ENCODE assay signal across 8 cellular contexts in genomic region chr10:128035557-128035973, GRCh38.
DNase-seq lines count a peak whose midpoint lies in the region; ATAC-seq, FAIRE-seq and TF ChIP-seq lines count a peak whose summit lies in the region.

No MANE protein-coding gene starts in this region.

- no peak for FAIRE-seq in D721Med (lab: Jason Lieb, UNC)

- no peaks in the 10 kb centered on the region for H3K27me3 ChIP-seq in right cardiac atrium (ENCODE audit: control insufficient read depth, insufficient read depth)

- H3K4me1 ChIP-seq in right cardiac atrium (ENCODE audit: control insufficient read depth, insufficient read depth, low read length), result peaks cover 5% of the 10 kb centered on the region

- ATAC-seq in right cardiac atrium (peak; percentile 61 to 74), GM21825 (IDR thresholded peaks at IDR 0.05; ENCODE audit: unreplicated experiment) (no peak), GM18505 (IDR thresholded peaks at IDR 0.05; ENCODE audit: unreplicated experiment) (no peak)

- DNase-seq in D721Med (ENCODE audit: insufficient read length, low spot score) (no peak), HFF-Myc (ENCODE audit: extremely low read depth, low read depth) (no peak), RPMI7951 (ENCODE audit: low read depth) (peak; percentile 16), right cardiac atrium (peak; percentile 55 to 77 (median 70))
- DNase-seq in activated naive CD4-positive, alpha-beta T cell treated with anti-CD3 and anti-CD28 coated beads, Interleukin-2, amount 50 U/mL, for 16 hours, result peak; percentile 61
- DNase-seq in stimulated activated CD4-positive, alpha-beta T cell treated with anti-CD3 and anti-CD28 coated beads, Interleukin-1b, Interleukin-23, amount 100 ng/mL, for 1 hour (ENCODE audit: low read depth in 2 of 2), result peak; percentile 20 to 48

- WGBS in right cardiac atrium, result 57% methylated on average over 5 of the region's 5 CpGs

- H3K4me3 ChIP-seq in HFF-Myc (replicated peaks; ENCODE audit: low read depth, low read length) (no peak overlapping the region), right cardiac atrium (ENCODE audit: low read length) (no peak overlapping the region)

- intact Hi-C loops in right cardiac atrium (cut with DNase I), result loop anchor here in 1 of 4 donors (5.0 kb wide), 1 partner anchor 37 kb away; no protein-coding TSS in a partner anchor

- H3K9me3 ChIP-seq in right cardiac atrium (ENCODE audit: control insufficient read depth, low read length), result no peaks in the 10 kb centered on the region

- H3K27ac ChIP-seq in right cardiac atrium (ENCODE audit: low read length), result no peak overlapping the region

- TF ChIP-seq CTCF in D721Med (IDR thresholded peaks at IDR 0.05; ENCODE audit: insufficient read depth, missing control alignments), result peak; percentile 23
- TF ChIP-seq CTCF in HFF-Myc (IDR thresholded peaks at IDR 0.05; ENCODE audit: low read depth, low read length, missing control alignments), result peak; percentile 73

- TF ChIP-seq POLR2A in GM18505 (IDR thresholded peaks at IDR 0.05; ENCODE audit: borderline replicate concordance, extremely low read depth, insufficient read depth, insufficient read length), result no peak

Comparison
In these comparisons a context has a peak if more than half of its experiments do, and no peak if none do; other contexts are left out.
1. DNase-seq: peak in RPMI7951 (single experiment), activated naive CD4-positive, alpha-beta T cell treated with anti-CD3 and anti-CD28 coated beads, Interleukin-2, amount 50 U/mL, for 16 hours (single experiment), right cardiac atrium (3 of 3) and stimulated activated CD4-positive, alpha-beta T cell treated with anti-CD3 and anti-CD28 coated beads, Interleukin-1b, Interleukin-23, amount 100 ng/mL, for 1 hour (2 of 2); none in D721Med (single experiment) and HFF-Myc (single experiment).
2. ATAC-seq: peak in right cardiac atrium (2 of 2); none in GM21825 (single experiment) and GM18505 (single experiment).